25 cellular contexts compared by ENCODE assay signal in the genomic region with DNA sequence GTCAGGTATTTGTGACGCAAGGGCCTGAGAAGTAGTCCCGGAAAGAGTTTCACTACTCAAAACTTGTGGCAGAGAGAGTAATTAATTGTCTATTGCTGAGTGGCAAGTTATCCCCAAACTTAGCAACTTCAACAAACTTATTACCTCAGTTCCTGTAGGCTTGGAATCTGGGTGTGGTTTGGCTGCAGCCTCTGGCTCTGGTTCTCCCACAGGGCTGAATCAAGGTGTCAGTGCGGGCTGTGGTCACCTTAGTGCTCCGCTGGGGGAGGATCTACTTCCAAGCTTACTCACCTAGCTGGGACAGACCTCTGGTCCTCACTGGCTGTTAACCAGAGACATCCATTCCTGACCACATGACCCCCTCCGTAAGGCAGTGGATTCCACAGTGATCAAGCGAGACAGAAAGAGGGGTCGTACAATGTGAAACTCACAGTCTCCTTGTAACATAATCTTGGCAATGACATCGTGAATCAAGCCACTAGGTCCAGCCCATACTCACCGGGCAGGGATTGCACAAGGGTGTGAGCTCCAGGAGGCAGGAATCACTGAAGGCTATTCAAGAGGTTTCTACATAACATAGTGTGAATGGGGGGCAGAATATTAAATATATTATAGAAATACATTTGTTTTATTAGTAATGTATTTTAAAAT.
DNase-seq lines count a peak whose midpoint lies in the region; TF ChIP-seq lines count a peak whose summit lies in the region.
"Had no signal": no experiment of that assay in that cellular context is flagged by ENCODE, and none has a peak within 500 bp of the region (broad histone marks: within the 10 kb centered on the region; RNA-seq: fewer than 3 reads in every experiment).

No MANE protein-coding gene starts in this region.

- H3K4me1 Mint-ChIP-seq in mesothelial cell of epicardium (peaks cover 50% of the 10 kb centered on the region), immature natural killer cell (no peaks in the 10 kb centered on the region)
- H3K4me1 Mint-ChIP-seq: activated naive CD8-positive, alpha-beta T cell treated with anti-CD3 and anti-CD28 coated beads for 36 hours; B cell; T-cell had no signal

- peak overlapping the region; percentile 68 for H3K27ac Mint-ChIP-seq in mesothelial cell of epicardium
- H3K27ac Mint-ChIP-seq in immature natural killer cell = no peak overlapping the region
- H3K27ac Mint-ChIP-seq: activated naive CD8-positive, alpha-beta T cell treated with anti-CD3 and anti-CD28 coated beads for 36 hours; B cell; T-cell had no signal

- no peak overlapping the region for H3K4me3 Mint-ChIP-seq in mesothelial cell of epicardium
- H3K4me3 Mint-ChIP-seq in immature natural killer cell = no peak overlapping the region
- H3K4me3 Mint-ChIP-seq: activated naive CD8-positive, alpha-beta T cell treated with anti-CD3 and anti-CD28 coated beads for 36 hours; B cell; T-cell had no signal

- H3K36me3 Mint-ChIP-seq in mesothelial cell of epicardium (no peaks in the 10 kb centered on the region), immature natural killer cell (no peaks in the 10 kb centered on the region)
- H3K36me3 Mint-ChIP-seq: activated naive CD8-positive, alpha-beta T cell treated with anti-CD3 and anti-CD28 coated beads for 36 hours; T-cell had no signal

- H3K27me3 Mint-ChIP-seq in mesothelial cell of epicardium (ENCODE audit: low read depth) = no peaks in the 10 kb centered on the region
- peaks cover 3 to 5% (median 4%) of the 10 kb centered on the region in 3 donors for H3K27me3 Mint-ChIP-seq in immature natural killer cell (ENCODE audit: low read depth in 3 of 3)

- DNase-seq in NOMO-1 treated with DMSO at 0.1 percent for 48 hours (lab: John Stamatoyannopoulos, UW; ENCODE audit: unreplicated experiment) (peak; percentile 1), NOMO-1 (lab: John Stamatoyannopoulos, UW; ENCODE audit: unreplicated experiment in 2 of 2) (no peak), epithelial cell of prostate (ENCODE audit: low read depth, low spot score) (peak; percentile 39), mesothelial cell of epicardium (ENCODE audit: low spot score in 2 of 2, unreplicated experiment in 2 of 2) (no peak), immature natural killer cell (no peak), Ammon's horn (ENCODE audit: low spot score) (no peak), cerebellar cortex (ENCODE audit: low spot score) (no peak), SIG-M5 (lab: John Stamatoyannopoulos, UW) (no peak)
- DNase-seq: 8988T; activated CD4-positive, alpha-beta T cell treated with anti-CD3 and anti-CD28 coated beads for 4 hours; activated naive CD8-positive, alpha-beta T cell treated with anti-CD3 and anti-CD28 coated beads for 36 hours; DMS79; effector CD4-positive, alpha-beta T cell; left ventricle myocardium superior; mucosa of descending colon; NCI-H1694; NCI-H2171 treated with DMSO at 0.1 percent for 48 hours; NCI-H526; SHP77; stimulated activated CD4-positive, alpha-beta T cell treated with anti-CD3 and anti-CD28 coated beads, Interleukin-4, amount 100 ng/mL, for 1 hour; stimulated activated naive CD4-positive, alpha-beta T cell; T-cell; testis had no signal

- TF ChIP-seq CTCF in mesothelial cell of epicardium (IDR thresholded peaks at IDR 0.05; ENCODE audit: unreplicated experiment) = no peak

- H3K9me3 Mint-ChIP-seq in mesothelial cell of epicardium (no peaks in the 10 kb centered on the region), immature natural killer cell (no peaks in the 10 kb centered on the region)
- H3K9me3 Mint-ChIP-seq: activated naive CD8-positive, alpha-beta T cell treated with anti-CD3 and anti-CD28 coated beads for 36 hours; T-cell had no signal

- H3K27ac ChIP-seq in epithelial cell of prostate = peak overlapping the region; percentile 39
- H3K27ac ChIP-seq: esophagus muscularis mucosa, testis had no signal

Comparison
In these comparisons a context has a peak if more than half of its experiments do, and no peak if none do; other contexts are left out.
1. DNase-seq: peak in NOMO-1 treated with DMSO at 0.1 percent for 48 hours (single experiment) and epithelial cell of prostate (single experiment); none in NOMO-1 (0 of 2), mesothelial cell of epicardium (0 of 2), immature natural killer cell (0 of 3), Ammon's horn (single experiment), cerebellar cortex (single experiment) and SIG-M5 (single experiment).